1 cellular context compared by ENCODE assay signal in the genomic region with DNA sequence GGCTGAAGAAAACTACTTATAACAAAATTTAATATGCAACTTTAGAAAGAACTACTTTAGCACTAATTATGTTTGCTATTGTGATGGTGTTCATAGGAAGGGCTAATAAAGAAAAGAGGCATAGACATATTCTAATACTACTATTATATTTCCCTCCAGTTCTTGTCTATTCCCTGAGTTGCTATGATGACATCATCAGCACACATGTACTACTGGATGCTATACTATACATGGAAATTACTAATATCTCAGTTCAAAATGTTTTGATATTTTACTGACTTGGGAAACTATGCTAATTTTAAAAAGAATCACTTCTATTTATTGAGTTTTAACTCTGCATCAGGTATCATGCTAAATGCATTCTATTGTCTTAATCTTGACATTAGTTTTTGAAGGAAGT.
A peak's percentile ranks its signal among the peaks of the same experiment; 100 is the strongest.
TF ChIP-seq lines count a peak whose summit lies in the region.

No MANE protein-coding gene starts in this region.

TF ChIP-seq in HEK293, 187 proteins besides CTCF, POLR2A, EP300 and RAD21 (continued from another document):
- TF ChIP-seq, protein P1, sequence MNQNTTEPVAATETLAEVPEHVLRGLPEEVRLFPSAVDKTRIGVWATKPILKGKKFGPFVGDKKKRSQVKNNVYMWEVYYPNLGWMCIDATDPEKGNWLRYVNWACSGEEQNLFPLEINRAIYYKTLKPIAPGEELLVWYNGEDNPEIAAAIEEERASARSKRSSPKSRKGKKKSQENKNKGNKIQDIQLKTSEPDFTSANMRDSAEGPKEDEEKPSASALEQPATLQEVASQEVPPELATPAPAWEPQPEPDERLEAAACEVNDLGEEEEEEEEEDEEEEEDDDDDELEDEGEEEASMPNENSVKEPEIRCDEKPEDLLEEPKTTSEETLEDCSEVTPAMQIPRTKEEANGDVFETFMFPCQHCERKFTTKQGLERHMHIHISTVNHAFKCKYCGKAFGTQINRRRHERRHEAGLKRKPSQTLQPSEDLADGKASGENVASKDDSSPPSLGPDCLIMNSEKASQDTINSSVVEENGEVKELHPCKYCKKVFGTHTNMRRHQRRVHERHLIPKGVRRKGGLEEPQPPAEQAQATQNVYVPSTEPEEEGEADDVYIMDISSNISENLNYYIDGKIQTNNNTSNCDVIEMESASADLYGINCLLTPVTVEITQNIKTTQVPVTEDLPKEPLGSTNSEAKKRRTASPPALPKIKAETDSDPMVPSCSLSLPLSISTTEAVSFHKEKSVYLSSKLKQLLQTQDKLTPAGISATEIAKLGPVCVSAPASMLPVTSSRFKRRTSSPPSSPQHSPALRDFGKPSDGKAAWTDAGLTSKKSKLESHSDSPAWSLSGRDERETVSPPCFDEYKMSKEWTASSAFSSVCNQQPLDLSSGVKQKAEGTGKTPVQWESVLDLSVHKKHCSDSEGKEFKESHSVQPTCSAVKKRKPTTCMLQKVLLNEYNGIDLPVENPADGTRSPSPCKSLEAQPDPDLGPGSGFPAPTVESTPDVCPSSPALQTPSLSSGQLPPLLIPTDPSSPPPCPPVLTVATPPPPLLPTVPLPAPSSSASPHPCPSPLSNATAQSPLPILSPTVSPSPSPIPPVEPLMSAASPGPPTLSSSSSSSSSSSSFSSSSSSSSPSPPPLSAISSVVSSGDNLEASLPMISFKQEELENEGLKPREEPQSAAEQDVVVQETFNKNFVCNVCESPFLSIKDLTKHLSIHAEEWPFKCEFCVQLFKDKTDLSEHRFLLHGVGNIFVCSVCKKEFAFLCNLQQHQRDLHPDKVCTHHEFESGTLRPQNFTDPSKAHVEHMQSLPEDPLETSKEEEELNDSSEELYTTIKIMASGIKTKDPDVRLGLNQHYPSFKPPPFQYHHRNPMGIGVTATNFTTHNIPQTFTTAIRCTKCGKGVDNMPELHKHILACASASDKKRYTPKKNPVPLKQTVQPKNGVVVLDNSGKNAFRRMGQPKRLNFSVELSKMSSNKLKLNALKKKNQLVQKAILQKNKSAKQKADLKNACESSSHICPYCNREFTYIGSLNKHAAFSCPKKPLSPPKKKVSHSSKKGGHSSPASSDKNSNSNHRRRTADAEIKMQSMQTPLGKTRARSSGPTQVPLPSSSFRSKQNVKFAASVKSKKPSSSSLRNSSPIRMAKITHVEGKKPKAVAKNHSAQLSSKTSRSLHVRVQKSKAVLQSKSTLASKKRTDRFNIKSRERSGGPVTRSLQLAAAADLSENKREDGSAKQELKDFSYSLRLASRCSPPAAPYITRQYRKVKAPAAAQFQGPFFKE (tag by site-specific recombination; IDR thresholded peaks at IDR 0.05; ENCODE audit: borderline replicate concordance), result no peak
- TF ChIP-seq ZNF629 (tag by site-specific recombination; IDR thresholded peaks at IDR 0.05) (peak; percentile 10; the same call in 1 of the 2 replicates), OSR2 (tag by site-specific recombination; IDR thresholded peaks at IDR 0.05) (no peak), ZNF423 (tag by site-specific recombination; IDR thresholded peaks at IDR 0.05) (no peak), ZNF544 (tag by site-specific recombination; IDR thresholded peaks at IDR 0.05) (no peak)
- TF ChIP-seq, protein P2, sequence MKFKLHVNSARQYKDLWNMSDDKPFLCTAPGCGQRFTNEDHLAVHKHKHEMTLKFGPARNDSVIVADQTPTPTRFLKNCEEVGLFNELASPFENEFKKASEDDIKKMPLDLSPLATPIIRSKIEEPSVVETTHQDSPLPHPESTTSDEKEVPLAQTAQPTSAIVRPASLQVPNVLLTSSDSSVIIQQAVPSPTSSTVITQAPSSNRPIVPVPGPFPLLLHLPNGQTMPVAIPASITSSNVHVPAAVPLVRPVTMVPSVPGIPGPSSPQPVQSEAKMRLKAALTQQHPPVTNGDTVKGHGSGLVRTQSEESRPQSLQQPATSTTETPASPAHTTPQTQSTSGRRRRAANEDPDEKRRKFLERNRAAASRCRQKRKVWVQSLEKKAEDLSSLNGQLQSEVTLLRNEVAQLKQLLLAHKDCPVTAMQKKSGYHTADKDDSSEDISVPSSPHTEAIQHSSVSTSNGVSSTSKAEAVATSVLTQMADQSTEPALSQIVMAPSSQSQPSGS (tag by site-specific recombination; IDR thresholded peaks at IDR 0.05; ENCODE audit: low read depth), result peak; percentile 91
